ENCODE assay signal across 30 cellular contexts in the genomic region with DNA sequence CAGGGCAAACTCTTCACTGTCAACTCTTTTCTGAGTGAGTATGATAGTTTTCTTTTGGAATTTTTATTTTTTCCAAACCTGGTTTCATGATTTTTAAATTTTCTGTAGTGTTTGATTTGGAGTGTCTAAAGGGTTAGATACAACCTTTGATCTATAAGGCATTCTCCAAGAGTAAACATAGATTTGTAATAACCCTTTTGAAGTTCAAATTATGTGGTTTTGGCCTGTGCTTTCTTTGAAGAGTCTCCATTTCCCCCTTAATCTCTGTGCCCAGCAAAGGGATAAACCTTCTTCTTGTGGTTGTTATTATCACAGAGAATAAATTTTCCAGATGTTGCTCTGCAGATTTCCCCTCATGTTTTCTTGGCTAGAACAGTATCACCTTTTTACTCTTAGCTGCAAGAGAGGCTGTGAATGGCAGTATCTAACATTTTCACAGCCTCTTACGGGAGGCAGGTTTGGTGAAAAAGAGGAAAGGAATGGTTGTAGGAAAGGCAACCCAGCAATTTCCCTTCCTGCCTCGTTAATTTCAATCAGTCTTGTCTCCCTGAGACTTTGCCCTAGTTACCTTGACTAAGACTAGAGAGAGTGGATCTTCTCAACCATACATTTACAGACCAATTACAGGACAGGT.
"Had no signal": no experiment of that assay in that cellular context is flagged by ENCODE, and none has a peak within 500 bp of the region (broad histone marks: within the 10 kb centered on the region; RNA-seq: fewer than 3 reads in every experiment).

No MANE protein-coding gene starts in this region.

- H3K27me3 ChIP-seq: body of pancreas, brain microvascular endothelial cell, breast epithelium had no signal

- H3K36me3 ChIP-seq: brain microvascular endothelial cell, breast epithelium had no signal

- DNase-seq: activated B cell treated with CpG ODN at 0.5 μM for 24 hours; activated CD4-positive, alpha-beta memory T cell treated with anti-CD3 and anti-CD28 coated beads, Interleukin-2, amount 10 ng/mL, durations not matched to agents 7 days and 5 days; activated CD4-positive, alpha-beta T cell treated with anti-CD3 and anti-CD28 coated beads for 36 hours; activated CD4-positive, alpha-beta T cell treated with anti-CD3 and anti-CD28 coated beads for 48 hours; activated CD4-positive, alpha-beta T cell treated with anti-CD3 and anti-CD28 coated beads, Interleukin-2, amount 10 ng/mL, durations not matched to agents 7 days and 5 days; activated CD4-positive, alpha-beta T cell treated with anti-CD3 and anti-CD28 coated beads, Interleukin-2, amount 50 U/mL, for 48 hours; activated CD4-positive, CD25-positive, alpha-beta regulatory T cell treated with anti-CD3 and anti-CD28 coated beads, Interleukin-2, amount 50 U/mL, for 72 hours; activated CD8-positive, alpha-beta memory T cell treated with anti-CD3 and anti-CD28 coated beads for 24 hours; activated CD8-positive, alpha-beta memory T cell treated with anti-CD3 and anti-CD28 coated beads, Interleukin-2, amount 10 ng/mL, durations not matched to agents 7 days and 5 days; activated CD8-positive, alpha-beta memory T cell treated with anti-CD3 and anti-CD28 coated beads, Interleukin-2, amount 50 U/mL, for 48 hours; activated CD8-positive, alpha-beta T cell treated with anti-CD3 and anti-CD28 coated beads, Interleukin-2, amount 10 ng/mL, durations not matched to agents 7 days and 5 days; activated effector memory CD4-positive, alpha-beta T cell treated with Interleukin-2 at 50 U/mL for 16 hours; activated gamma-delta T cell; activated naive CD4-positive, alpha-beta T cell treated with anti-CD3 and anti-CD28 coated beads, Interleukin-2, amount 10 ng/mL, durations not matched to agents 7 days and 5 days; activated naive CD4-positive, alpha-beta T cell treated with Interleukin-2 at 50 U/mL for 16 hours; activated naive CD8-positive, alpha-beta T cell treated with anti-CD3 and anti-CD28 coated beads, Interleukin-2, amount 10 ng/mL, durations not matched to agents 7 days and 5 days; activated naive CD8-positive, alpha-beta T cell treated with anti-CD3 and anti-CD28 coated beads, Interleukin-2, amount 50 U/mL, for 24 hours; activated T-cell treated with anti-CD3 and anti-CD28 coated beads, Interleukin-2, amount 50 U/mL, for 24 hours; activated T-cell treated with anti-CD3 and anti-CD28 coated beads, Interleukin-2, amount 50 U/mL, for 48 hours; aorta; body of pancreas; brain microvascular endothelial cell; central memory CD4-positive, alpha-beta T cell; T-helper 1 cell; T-helper 2 cell; T-helper 9 cell had no signal

- H3K4me3 ChIP-seq: body of pancreas, breast epithelium had no signal

- FAIRE-seq: astrocyte, TTC549 had no signal

- H3K9me3 ChIP-seq: body of pancreas, breast epithelium had no signal

- H3K27ac ChIP-seq: body of pancreas, brain microvascular endothelial cell, breast epithelium, VCaP had no signal

- ATAC-seq: activated CD4-positive, alpha-beta T cell treated with anti-CD3 and anti-CD28 coated beads for 36 hours; activated CD8-positive, alpha-beta memory T cell treated with anti-CD3 and anti-CD28 coated beads, Interleukin-2, amount 10 ng/mL, durations not matched to agents 7 days and 5 days; activated CD8-positive, alpha-beta T cell treated with anti-CD3 and anti-CD28 coated beads, Interleukin-2, amount 10 ng/mL, durations not matched to agents 7 days and 5 days; activated naive CD8-positive, alpha-beta T cell treated with anti-CD3 and anti-CD28 coated beads, Interleukin-2, amount 50 U/mL, for 24 hours; body of pancreas had no signal

- H3K4me1 ChIP-seq: body of pancreas, breast epithelium had no signal
